In the genomic region with DNA sequence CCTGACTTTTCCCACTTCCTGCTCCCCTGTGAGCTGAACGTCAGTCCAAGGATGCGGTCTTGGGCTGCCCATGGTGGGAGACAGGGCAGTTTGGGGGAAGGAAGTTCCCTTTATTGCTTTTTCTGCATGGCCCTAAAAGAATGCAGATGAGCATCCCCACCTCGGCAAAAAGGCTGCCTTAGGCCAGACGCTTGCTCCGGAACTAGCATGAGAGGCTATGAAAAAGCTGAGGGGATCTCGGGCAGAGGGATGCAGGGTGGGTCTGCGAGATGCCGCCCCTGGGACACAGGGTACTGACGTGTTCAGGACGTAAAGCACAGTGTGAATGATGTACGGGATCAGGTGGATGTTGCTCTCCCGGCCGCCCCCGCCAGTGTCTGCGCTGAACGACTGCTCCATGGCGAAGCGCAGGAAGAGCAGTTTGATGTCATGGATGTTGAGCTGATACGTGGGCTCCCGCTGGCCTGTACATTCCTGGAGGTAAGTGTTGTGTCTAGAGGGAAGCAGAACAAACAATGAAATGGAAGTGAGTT, we compare ENCODE assay signal across 24 cellular contexts.
DNase-seq lines count a peak whose midpoint lies in the region; ATAC-seq, FAIRE-seq and TF ChIP-seq lines count a peak whose summit lies in the region.
"Had no signal": no experiment of that assay in that cellular context is flagged by ENCODE, and none has a peak within 500 bp of the region (broad histone marks: within the 10 kb centered on the region; RNA-seq: fewer than 3 reads in every experiment).

No MANE protein-coding gene starts in this region.

- FAIRE-seq in endothelial cell of umbilical vein (lab: Jason Lieb, UNC) (peak; percentile 31), D721Med (lab: Jason Lieb, UNC) (no peak)
- FAIRE-seq: A549 had no signal

- no peak overlapping the region for H3K4me3 ChIP-seq in left ventricle myocardium inferior
- no peak overlapping the region for H3K4me3 ChIP-seq in endothelial cell of umbilical vein (replicated peaks in 1 of 3; ENCODE audit: insufficient read depth in 1 of 3, low read depth in 1 of 3, low read length in 3 of 3)
- H3K4me3 ChIP-seq: A549; BLaER1 treated with 17β-estradiol and CSF1 and Interleukin-3, amounts not matched to agents 10 nM and 100 nM; SK-N-MC had no signal

- no peaks in the 10 kb centered on the region for H4K20me1 ChIP-seq in endothelial cell of umbilical vein (replicated peaks; ENCODE audit: control insufficient read depth, extremely low read depth, insufficient read depth, low read length)

- peaks cover 39 to 75% of the 10 kb centered on the region in 2 donors for H3K36me3 Mint-ChIP-seq in stimulated activated naive B cell treated with anti-CD40 and anti-IgM and Interleukin-4, amounts not matched to agents 10 μg/mL and 1 μg/mL and 100 μg/mL, for 72 hours
- peaks cover 16% of the 10 kb centered on the region for H3K36me3 Mint-ChIP-seq in T-helper 17 cell (ENCODE audit: low read depth)

- H3K9me3 Mint-ChIP-seq in stimulated activated naive B cell treated with anti-CD40 and anti-IgM and Interleukin-4, amounts not matched to agents 10 μg/mL and 1 μg/mL and 100 μg/mL, for 72 hours: no peaks in the 10 kb centered on the region
- H3K9me3 Mint-ChIP-seq: CD4-positive, alpha-beta memory T cell had no signal

- POLR2A ChIA-PET in endothelial cell of umbilical vein (lab: Charles Lee): no interaction called here

- dilution Hi-C loops in endothelial cell of umbilical vein (cut with MboI; ENCODE audit: extremely low pct_ligation_motif_present, low sequenced_read_pairs): no loop called here

- H2AFZ ChIP-seq in endothelial cell of umbilical vein (ENCODE audit: low read depth, low read length): no peak overlapping the region

- H3K4me2 ChIP-seq in endothelial cell of umbilical vein (ENCODE audit: insufficient read depth, low read length): no peak overlapping the region
- H3K4me2 ChIP-seq: A549; BLaER1 treated with 17β-estradiol and CSF1 and Interleukin-3, amounts not matched to agents 10 nM and 100 nM had no signal

- no TSS peak for BruUV-seq in endothelial cell of umbilical vein (replicated peaks; lab: Mats Ljungman, UMichigan)

- no peak for TF ChIP-seq POLR2A in endothelial cell of umbilical vein (IDR thresholded peaks at IDR 0.05; ENCODE audit: low read depth, low read length)

- peaks cover 38% of the 10 kb centered on the region for H3K4me1 ChIP-seq in left ventricle myocardium inferior
- H3K4me1 ChIP-seq in endothelial cell of umbilical vein (ENCODE audit: control insufficient read depth, extremely low read depth, insufficient read depth, low read length): peaks cover 42% of the 10 kb centered on the region

- CTCF ChIA-PET in endothelial cell of umbilical vein (lab: Charles Lee): interaction anchor here (1.6 to 8.2 kb wide), 5 partner anchors 10 to 200 kb away, joined by 3 to 59 read pairs (median 22); no protein-coding TSS in a partner anchor

- no peak overlapping the region for H3K4me3 Mint-ChIP-seq in stimulated activated naive B cell treated with anti-CD40 and anti-IgM and Interleukin-4, amounts not matched to agents 10 μg/mL and 1 μg/mL and 100 μg/mL, for 72 hours
- no peak overlapping the region for H3K4me3 Mint-ChIP-seq in T-helper 17 cell
- H3K4me3 Mint-ChIP-seq: CD4-positive, alpha-beta memory T cell had no signal

- H3K79me2 ChIP-seq in endothelial cell of umbilical vein (ENCODE audit: control insufficient read depth, insufficient read depth, low read length): no peaks in the 10 kb centered on the region

- H3K36me3 ChIP-seq in left ventricle myocardium inferior (peaks cover 97% of the 10 kb centered on the region), endothelial cell of umbilical vein (ENCODE audit: control insufficient read depth in 2 of 2, extremely low read depth in 1 of 2, insufficient read depth in 2 of 2, low read length in 2 of 2) (peaks cover 15 to 67% of the 10 kb centered on the region in 2 experiments)

- H3K27me3 Mint-ChIP-seq in stimulated activated naive B cell treated with anti-CD40 and anti-IgM and Interleukin-4, amounts not matched to agents 10 μg/mL and 1 μg/mL and 100 μg/mL, for 72 hours: no peaks in the 10 kb centered on the region
- H3K27me3 Mint-ChIP-seq in T-helper 17 cell: no peaks in the 10 kb centered on the region
- H3K27me3 Mint-ChIP-seq: CD4-positive, alpha-beta memory T cell had no signal

- H3K9me1 ChIP-seq in endothelial cell of umbilical vein (replicated peaks; ENCODE audit: control insufficient read depth, extremely low read depth, insufficient read depth, low read length): no peaks in the 10 kb centered on the region

- TF ChIP-seq CTCF in left ventricle myocardium inferior (IDR thresholded peaks at IDR 0.05; ENCODE audit: borderline replicate concordance) (no peak), endothelial cell of umbilical vein (IDR thresholded peaks at IDR 0.05; ENCODE audit: extremely low read depth in 1 of 2, insufficient read depth in 1 of 2, low read depth in 1 of 2, low read length in 2 of 2) (no peak), D721Med (IDR thresholded peaks at IDR 0.05; ENCODE audit: insufficient read depth, missing control alignments) (no peak)

- DNase-seq in left ventricle myocardium inferior (no peak), Right ventricle myocardium superior (no peak), endothelial cell of umbilical vein (ENCODE audit: low read depth, low spot score) (no peak), D721Med (ENCODE audit: insufficient read length, low spot score) (no peak), NCI-H345 (lab: John Stamatoyannopoulos, UW) (no peak), T-helper 17 cell (no peak)
- DNase-seq in stimulated activated naive B cell treated with anti-CD40 and anti-IgM and Interleukin-4, amounts not matched to agents 10 μg/mL and 1 μg/mL and 100 μg/mL, for 72 hours: no peak
- DNase-seq: AML-193; CD4-positive, alpha-beta memory T cell; DMS153; DND-41; H7; NCI-H1048; NCI-H1417; NCI-H1694; NCI-H2029 treated with DMSO at 0.1 percent for 48 hours; NCI-H2227 treated with DMSO at 0.1 percent for 48 hours; NCI-H510A; NCI-H69; RPMI8226; SIG-M5 had no signal

- H3K9me3 ChIP-seq in left ventricle myocardium inferior (replicated peaks): no peaks in the 10 kb centered on the region
- H3K9me3 ChIP-seq in endothelial cell of umbilical vein (replicated peaks; ENCODE audit: control insufficient read depth, insufficient read depth, low read length): no peaks in the 10 kb centered on the region
- H3K9me3 ChIP-seq in T-helper 17 cell (ENCODE audit: control insufficient read depth, low read length, poor library complexity, severe bottlenecking): no peaks in the 10 kb centered on the region
- H3K9me3 ChIP-seq: A549; BLaER1 treated with 17β-estradiol and CSF1 and Interleukin-3, amounts not matched to agents 10 nM and 100 nM had no signal

- no peak for ATAC-seq in Right ventricle myocardium superior (ENCODE audit: poor library complexity)
- no peak for ATAC-seq in stimulated activated naive B cell treated with anti-CD40 and anti-IgM and Interleukin-4, amounts not matched to agents 10 μg/mL and 1 μg/mL and 100 μg/mL, for 72 hours (replicated peaks)
- ATAC-seq in T-helper 17 cell: no peak
- ATAC-seq: A549 had no signal

- H3K9ac ChIP-seq in endothelial cell of umbilical vein (replicated peaks; ENCODE audit: extremely low read depth, insufficient read depth, low read length): no peak overlapping the region

- no peaks in the 10 kb centered on the region for H3K27me3 ChIP-seq in left ventricle myocardium inferior (ENCODE audit: low read depth)
- H3K27me3 ChIP-seq in endothelial cell of umbilical vein (ENCODE audit: control insufficient read depth in 2 of 2, insufficient read depth in 2 of 2, low read length in 2 of 2): no peaks in the 10 kb centered on the region
- H3K27me3 ChIP-seq: BLaER1 treated with 17β-estradiol and CSF1 and Interleukin-3, amounts not matched to agents 10 nM and 100 nM had no signal

- H3K27ac Mint-ChIP-seq in stimulated activated naive B cell treated with anti-CD40 and anti-IgM and Interleukin-4, amounts not matched to agents 10 μg/mL and 1 μg/mL and 100 μg/mL, for 72 hours: peak overlapping the region; percentile 77
- H3K27ac Mint-ChIP-seq in T-helper 17 cell: no peak overlapping the region

- intact Hi-C loops in left ventricle myocardium inferior (cut with micrococcal nuclease) (no loop called here), Right ventricle myocardium superior (cut with DNase I) (no loop called here), endothelial cell of umbilical vein (cut with micrococcal nuclease) (loop anchor here (5.0 kb wide), 2 partner anchors 112 to 487 kb away; no protein-coding TSS in a partner anchor)

- peaks cover 16% of the 10 kb centered on the region in 2 donors for H3K4me1 Mint-ChIP-seq in stimulated activated naive B cell treated with anti-CD40 and anti-IgM and Interleukin-4, amounts not matched to agents 10 μg/mL and 1 μg/mL and 100 μg/mL, for 72 hours
- H3K4me1 Mint-ChIP-seq in T-helper 17 cell: peaks cover 5% of the 10 kb centered on the region

- H3K27ac ChIP-seq in left ventricle myocardium inferior (replicated peaks) (peak overlapping the region; percentile 75), endothelial cell of umbilical vein (ENCODE audit: insufficient read depth, low read depth, low read length) (peak overlapping the region; percentile 84)
- H3K27ac ChIP-seq: SK-N-MC had no signal

TF ChIP-seq in endothelial cell of umbilical vein, 7 proteins besides CTCF, POLR2A, EP300 and RAD21:
- TF ChIP-seq MYC (IDR thresholded peaks at IDR 0.05; ENCODE audit: low read depth, low read length) (no peak), EZH2 (IDR thresholded peaks at IDR 0.05; ENCODE audit: borderline replicate concordance, low read depth, low read length, severe bottlenecking) (no peak), POLR2AphosphoS5 (IDR thresholded peaks at IDR 0.05; ENCODE audit: insufficient read depth, low read depth, low read length) (no peak), GATA2 (IDR thresholded peaks at IDR 0.05; ENCODE audit: insufficient read depth, insufficient read length, low read depth, low read length) (no peak), FOS (IDR thresholded peaks at IDR 0.05; ENCODE audit: borderline replicate concordance, insufficient read depth, low read length) (no peak), JUN (IDR thresholded peaks at IDR 0.05; ENCODE audit: borderline replicate concordance, insufficient read depth, insufficient read length, low read depth) (no peak)
- TF ChIP-seq, protein P1, sequence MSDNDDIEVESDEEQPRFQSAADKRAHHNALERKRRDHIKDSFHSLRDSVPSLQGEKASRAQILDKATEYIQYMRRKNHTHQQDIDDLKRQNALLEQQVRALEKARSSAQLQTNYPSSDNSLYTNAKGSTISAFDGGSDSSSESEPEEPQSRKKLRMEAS (IDR thresholded peaks at IDR 0.05; ENCODE audit: insufficient read depth, insufficient read length): no peak
